1 cellular context compared by ENCODE assay signal in genomic region chr9:127791085-127791484, GRCh38.
TF ChIP-seq lines count a peak whose summit lies in the region.

No MANE protein-coding gene starts in this region.

TF ChIP-seq in HepG2, 621 proteins besides CTCF, POLR2A, EP300 and RAD21:
- TF ChIP-seq ZNF101 (CRISPR knock-in tag; IDR thresholded peaks at IDR 0.05; ENCODE audit: borderline replicate concordance, low read depth): no peak
- TF ChIP-seq SRF (IDR thresholded peaks at IDR 0.05; ENCODE audit: low read depth, low read length): no peak
- no peak for TF ChIP-seq PHF20 (CRISPR knock-in tag; IDR thresholded peaks at IDR 0.05)
- no peak for TF ChIP-seq MXD1 (CRISPR knock-in tag; IDR thresholded peaks at IDR 0.05)
- no peak for TF ChIP-seq ZBTB4 (CRISPR knock-in tag; IDR thresholded peaks at IDR 0.05; ENCODE audit: borderline replicate concordance)
- TF ChIP-seq ZNF670 (CRISPR knock-in tag; IDR thresholded peaks at IDR 0.05; ENCODE audit: borderline replicate concordance): no peak
- no peak for TF ChIP-seq ISX (CRISPR knock-in tag; conservative IDR thresholded peaks at IDR 0.05)
- TF ChIP-seq BRF2 (CRISPR knock-in tag; IDR thresholded peaks at IDR 0.05): no peak
- TF ChIP-seq MYC (CRISPR knock-in tag; IDR thresholded peaks at IDR 0.05; ENCODE audit: borderline replicate concordance): no peak
- TF ChIP-seq MBNL3 (CRISPR knock-in tag; conservative IDR thresholded peaks at IDR 0.05): no peak
- no peak for TF ChIP-seq FOXP1 (IDR thresholded peaks at IDR 0.05)
- no peak for TF ChIP-seq FOXP1 (CRISPR knock-in tag; IDR thresholded peaks at IDR 0.05)
- no peak for TF ChIP-seq TSC22D2 (CRISPR knock-in tag; IDR thresholded peaks at IDR 0.05; ENCODE audit: borderline replicate concordance)
- no peak for TF ChIP-seq ZNF605 (CRISPR knock-in tag; IDR thresholded peaks at IDR 0.05)
- no peak for TF ChIP-seq ZBTB40 (IDR thresholded peaks at IDR 0.05)
- no peak for TF ChIP-seq ZBTB40 (CRISPR knock-in tag; IDR thresholded peaks at IDR 0.05)
- TF ChIP-seq GMEB1 (CRISPR knock-in tag; IDR thresholded peaks at IDR 0.05; ENCODE audit: borderline replicate concordance): no peak
- no peak for TF ChIP-seq KLF11 (CRISPR knock-in tag; IDR thresholded peaks at IDR 0.05)
- TF ChIP-seq PRDM4 (CRISPR knock-in tag; IDR thresholded peaks at IDR 0.05; ENCODE audit: borderline replicate concordance): no peak
- no peak for TF ChIP-seq ZNF552 (CRISPR knock-in tag; IDR thresholded peaks at IDR 0.05; ENCODE audit: borderline replicate concordance)
- TF ChIP-seq CBX5 (CRISPR knock-in tag; IDR thresholded peaks at IDR 0.05; ENCODE audit: borderline replicate concordance): no peak
- TF ChIP-seq NFKBIZ (CRISPR knock-in tag; IDR thresholded peaks at IDR 0.05): no peak
